Comparison of ENCODE assay signal across 20 cellular contexts in the genomic region with DNA sequence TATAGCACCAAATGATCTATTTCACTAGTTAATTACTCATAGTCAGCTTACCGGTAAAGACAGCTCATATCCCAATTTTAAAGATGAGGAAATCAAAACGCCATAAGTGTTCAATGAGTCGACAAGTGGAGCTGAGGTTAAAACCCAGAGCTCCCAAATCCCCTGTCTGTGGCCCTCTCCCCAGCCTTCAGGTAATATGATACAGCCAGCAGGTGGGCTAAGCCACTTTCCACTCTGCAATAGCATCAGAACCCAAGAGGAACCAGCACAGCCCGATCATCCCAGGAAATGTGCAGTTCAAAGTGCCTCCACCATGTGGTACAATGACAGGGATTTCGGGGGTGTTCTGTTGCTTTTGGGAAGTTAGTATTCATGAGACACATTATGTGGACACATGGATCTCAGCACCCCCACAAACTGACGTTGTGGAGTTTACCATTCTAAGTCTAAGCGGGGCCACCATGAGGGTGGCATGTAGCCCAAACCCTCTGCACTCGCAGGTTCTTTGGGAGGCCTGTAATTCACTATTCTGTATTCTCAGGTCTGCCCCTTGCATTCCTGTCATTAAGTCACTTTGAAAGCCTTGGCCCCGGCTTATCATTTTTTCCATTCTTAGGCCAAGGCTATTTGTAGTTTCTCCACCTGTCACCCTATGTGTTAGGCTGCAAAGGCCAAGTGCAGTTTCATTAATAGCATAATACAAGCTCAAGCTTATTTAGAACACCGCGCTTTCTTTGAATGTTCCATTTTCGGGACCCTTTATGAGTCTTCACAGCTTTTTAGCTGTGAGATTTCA. TPM values are rescaled to one million over a fixed set of nuclear protein-coding genes. Genes with fewer than 3 reads are reported as not detected.
"Had no signal": no experiment of that assay in that cellular context is flagged by ENCODE, and none has a peak within 500 bp of the region (broad histone marks: within the 10 kb centered on the region; RNA-seq: fewer than 3 reads in every experiment).

No MANE protein-coding gene starts in this region.

- H3K27me3 ChIP-seq: right lobe of liver, testis, upper lobe of left lung had no signal

- H3K27ac ChIP-seq: right lobe of liver, spleen, testis, upper lobe of left lung had no signal

- H3K4me1 ChIP-seq: right lobe of liver, testis, upper lobe of left lung had no signal

- H3K9me3 ChIP-seq: right lobe of liver, spleen, testis, upper lobe of left lung had no signal

- H3K36me3 ChIP-seq: right lobe of liver, spleen, upper lobe of left lung had no signal

- ATAC-seq: activated CD8-positive, alpha-beta T cell treated with anti-CD3 and anti-CD28 coated beads, Interleukin-2, amount 10 ng/mL, durations not matched to agents 7 days and 5 days; activated T-cell treated with anti-CD3 and anti-CD28 coated beads, Interleukin-2, amount 50 U/mL, for 72 hours; right lobe of liver; stimulated activated naive CD8-positive, alpha-beta T cell treated with anti-CD3 and anti-CD28 coated beads, Interleukin-15, amount 100 ng/mL, for 72 hours had no signal

- H3K4me3 ChIP-seq: right lobe of liver, spleen, testis, upper lobe of left lung had no signal

- DNase-seq: activated CD4-positive, alpha-beta T cell treated with anti-CD3 and anti-CD28 coated beads, Interleukin-2, amount 10 ng/mL, durations not matched to agents 24 days and 14 days; activated CD4-positive, CD25-positive, alpha-beta regulatory T cell; activated CD8-positive, alpha-beta memory T cell treated with anti-CD3 and anti-CD28 coated beads, Interleukin-2, amount 50 U/mL, for 4 hours; activated CD8-positive, alpha-beta T cell treated with anti-CD3 and anti-CD28 coated beads, Interleukin-2, amount 10 ng/mL, durations not matched to agents 7 days and 5 days; activated naive CD8-positive, alpha-beta T cell treated with anti-CD3 and anti-CD28 coated beads for 36 hours; activated T-cell treated with anti-CD3 and anti-CD28 coated beads, Interleukin-2, amount 50 U/mL, for 72 hours; cerebellar nuclear complex; effector memory CD4-positive, alpha-beta T cell; foreskin melanocyte; head of caudate nucleus; mesenchymal stem cell; nephron progenitor cell; occipital lobe; right lobe of liver; spleen; stimulated activated naive CD8-positive, alpha-beta T cell treated with anti-CD3 and anti-CD28 coated beads, Interleukin-15, amount 100 ng/mL, for 72 hours; T-helper 2 cell; testis; upper lobe of left lung had no signal

RNA-seq across cellular contexts. Expression of gene ACTN2, which starts 26.3 kb away (rescaled TPM):
- total RNA-seq: activated CD8-positive, alpha-beta T cell treated with anti-CD3 and anti-CD28 coated beads, Interleukin-2, amount 10 ng/mL, durations not matched to agents 7 days and 5 days had no signal
- polyA plus RNA-seq: keratinocyte had no signal
